In genomic region chr14:91265404-91265803, GRCh38 we compare ENCODE assay signal across 1 cellular context.
TF ChIP-seq lines count a peak whose summit lies in the region.

No MANE protein-coding gene starts in this region.

TF ChIP-seq in K562, 482 proteins besides CTCF, POLR2A, EP300 and RAD21 (continued from another document):
- TF ChIP-seq, protein P1, sequence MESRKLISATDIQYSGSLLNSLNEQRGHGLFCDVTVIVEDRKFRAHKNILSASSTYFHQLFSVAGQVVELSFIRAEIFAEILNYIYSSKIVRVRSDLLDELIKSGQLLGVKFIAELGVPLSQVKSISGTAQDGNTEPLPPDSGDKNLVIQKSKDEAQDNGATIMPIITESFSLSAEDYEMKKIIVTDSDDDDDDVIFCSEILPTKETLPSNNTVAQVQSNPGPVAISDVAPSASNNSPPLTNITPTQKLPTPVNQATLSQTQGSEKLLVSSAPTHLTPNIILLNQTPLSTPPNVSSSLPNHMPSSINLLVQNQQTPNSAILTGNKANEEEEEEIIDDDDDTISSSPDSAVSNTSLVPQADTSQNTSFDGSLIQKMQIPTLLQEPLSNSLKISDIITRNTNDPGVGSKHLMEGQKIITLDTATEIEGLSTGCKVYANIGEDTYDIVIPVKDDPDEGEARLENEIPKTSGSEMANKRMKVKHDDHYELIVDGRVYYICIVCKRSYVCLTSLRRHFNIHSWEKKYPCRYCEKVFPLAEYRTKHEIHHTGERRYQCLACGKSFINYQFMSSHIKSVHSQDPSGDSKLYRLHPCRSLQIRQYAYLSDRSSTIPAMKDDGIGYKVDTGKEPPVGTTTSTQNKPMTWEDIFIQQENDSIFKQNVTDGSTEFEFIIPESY (CRISPR knock-in tag; IDR thresholded peaks at IDR 0.05), result no peak
- TF ChIP-seq RBM17 (IDR thresholded peaks at IDR 0.05; ENCODE audit: borderline replicate concordance, low read depth, low read length), result no peak
